12 cellular contexts compared by ENCODE assay signal in the genomic region with DNA sequence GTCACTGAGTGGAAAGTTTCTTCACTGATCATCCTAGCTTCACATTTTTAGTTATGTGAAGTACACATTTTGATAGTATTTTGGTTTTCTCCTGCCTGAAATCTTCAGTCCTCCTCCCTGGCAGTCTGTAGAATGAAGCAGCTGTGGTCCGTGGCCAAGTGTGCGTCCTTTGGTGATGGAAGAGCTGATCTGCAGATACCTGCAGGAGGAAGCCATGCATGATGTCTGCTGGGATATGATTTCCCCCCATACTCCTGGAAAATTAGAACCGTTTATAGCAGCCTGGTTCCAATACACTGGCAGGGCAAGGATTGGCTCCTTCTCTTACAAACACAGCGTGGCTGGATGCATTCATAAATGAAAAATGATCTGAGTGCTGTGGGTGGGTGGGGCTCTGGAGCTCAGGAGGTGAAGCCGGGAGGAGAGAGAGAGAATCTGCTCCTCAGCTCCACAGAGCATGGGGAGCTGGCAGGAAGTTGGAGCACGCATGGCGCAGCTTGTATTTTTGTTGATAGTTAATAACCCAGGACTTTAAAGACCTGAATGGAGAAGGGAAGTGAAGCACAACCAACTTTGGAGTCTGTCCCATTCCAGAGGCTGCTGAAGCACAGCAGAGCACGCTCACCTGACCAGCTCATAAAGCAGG.
A peak's percentile ranks its signal among the peaks of the same experiment; 100 is the strongest.
DNase-seq lines count a peak whose midpoint lies in the region; ATAC-seq, FAIRE-seq and TF ChIP-seq lines count a peak whose summit lies in the region.
"Had no signal": no experiment of that assay in that cellular context is flagged by ENCODE, and none has a peak within 500 bp of the region (broad histone marks: within the 10 kb centered on the region; RNA-seq: fewer than 3 reads in every experiment).

No MANE protein-coding gene starts in this region.

- H3K27ac Mint-ChIP-seq in immature natural killer cell, result no peak overlapping the region
- no peak overlapping the region for H3K27ac Mint-ChIP-seq in CD4-positive, alpha-beta T cell
- H3K27ac Mint-ChIP-seq: stimulated activated naive B cell treated with anti-CD40 and anti-IgM and Interleukin-4, amounts not matched to agents 10 μg/mL and 1 μg/mL and 100 μg/mL, for 72 hours had no signal

- no peaks in the 10 kb centered on the region for H3K4me1 Mint-ChIP-seq in immature natural killer cell
- H3K4me1 Mint-ChIP-seq in CD4-positive, alpha-beta T cell (ENCODE audit: low read depth), result no peaks in the 10 kb centered on the region
- H3K4me1 Mint-ChIP-seq: stimulated activated naive B cell treated with anti-CD40 and anti-IgM and Interleukin-4, amounts not matched to agents 10 μg/mL and 1 μg/mL and 100 μg/mL, for 72 hours had no signal

- DNase-seq in A549 (ENCODE audit: low read depth in 1 of 2, low spot score in 1 of 2), result no peak
- peak; percentile 81 for DNase-seq in NCI-H2107 (lab: John Stamatoyannopoulos, UW)
- no peak for DNase-seq in coronary artery (ENCODE audit: low spot score)
- peak; percentile 51 for DNase-seq in lung (ENCODE audit: low spot score)
- no peak for DNase-seq in left colon
- DNase-seq in immature natural killer cell, result no peak
- no peak for DNase-seq in inferior parietal cortex (ENCODE audit: extremely low spot score)
- DNase-seq in CD4-positive, alpha-beta T cell, result no peak
- DNase-seq: glutamatergic neuron; stimulated activated naive B cell treated with anti-CD40 and anti-IgM and Interleukin-4, amounts not matched to agents 10 μg/mL and 1 μg/mL and 100 μg/mL, for 72 hours; T-helper 9 cell had no signal

- peaks cover 2 to 4% (median 2%) of the 10 kb centered on the region in 3 donors for H3K27me3 Mint-ChIP-seq in immature natural killer cell (ENCODE audit: low read depth in 3 of 3)
- H3K27me3 Mint-ChIP-seq in CD4-positive, alpha-beta T cell, result no peaks in the 10 kb centered on the region
- H3K27me3 Mint-ChIP-seq: stimulated activated naive B cell treated with anti-CD40 and anti-IgM and Interleukin-4, amounts not matched to agents 10 μg/mL and 1 μg/mL and 100 μg/mL, for 72 hours had no signal

- H3K36me3 ChIP-seq in lung (ENCODE audit: control insufficient read depth in 2 of 2, insufficient read depth in 2 of 2, low read length in 2 of 2), result no peaks in the 10 kb centered on the region

- intact Hi-C loops in left colon (cut with DNase I, micrococcal nuclease), result no loop called here
- intact Hi-C loops in CD4-positive, alpha-beta T cell (cut with DNase I, micrococcal nuclease), result no loop called here

- H3K27me3 ChIP-seq in lung (ENCODE audit: control insufficient read depth, insufficient read depth), result no peaks in the 10 kb centered on the region
- no peaks in the 10 kb centered on the region for H3K27me3 ChIP-seq in CD4-positive, alpha-beta T cell (ENCODE audit: control insufficient read depth, insufficient read depth, low read length)

- H3K9me3 ChIP-seq in A549 (no peaks in the 10 kb centered on the region), lung (ENCODE audit: control insufficient read depth in 2 of 2, insufficient read depth in 1 of 2, low read length in 1 of 2) (peaks cover 0 to 2% of the 10 kb centered on the region in 2 donors)
- no peaks in the 10 kb centered on the region for H3K9me3 ChIP-seq in CD4-positive, alpha-beta T cell (ENCODE audit: control insufficient read depth, low read length)

- H3K27ac ChIP-seq in A549 (no peak overlapping the region), coronary artery (no peak overlapping the region), lung (ENCODE audit: low read depth in 1 of 2, low read length in 1 of 2) (peak overlapping the region in 1 of 2 donors; percentile 32)
- H3K27ac ChIP-seq in CD4-positive, alpha-beta T cell (ENCODE audit: low read depth, low read length), result no peak overlapping the region

- ATAC-seq in A549 (0 out of 6 replicates have a peak, but pooled peaks have one; percentile 24 to 26), lung (ENCODE audit: insufficient read depth, low FRiP score) (peak; percentile 61), left colon (no peak)
- ATAC-seq in CD4-positive, alpha-beta T cell (ENCODE audit: poor library complexity), result no peak
- ATAC-seq: stimulated activated naive B cell treated with anti-CD40 and anti-IgM and Interleukin-4, amounts not matched to agents 10 μg/mL and 1 μg/mL and 100 μg/mL, for 72 hours had no signal

- no peak for TF ChIP-seq EP300 in A549 (IDR thresholded peaks at IDR 0.05)

- no peak for TF ChIP-seq RAD21 in A549 (conservative IDR thresholded peaks at IDR 0.05 in 1 of 2, IDR thresholded peaks at IDR 0.05 in 1 of 2)

- WGBS in A549 (ENCODE audit: missing lambda C conversion rate), result 41% methylated on average over 8 of the region's 8 CpGs
- 38 to 70% methylated on average over 8 of the region's 8 CpGs for WGBS in lung, 2 donors

- H3K9me3 Mint-ChIP-seq in immature natural killer cell, result peaks cover 0 to 3% (median 0%) of the 10 kb centered on the region in 6 donors
- H3K9me3 Mint-ChIP-seq in CD4-positive, alpha-beta T cell, result no peaks in the 10 kb centered on the region

- TF ChIP-seq POLR2A in A549 (IDR thresholded peaks at IDR 0.05; ENCODE audit: low read length), result no peak

- FAIRE-seq in A549 (lab: Jason Lieb, UNC), result no peak
- FAIRE-seq: H1 had no signal

- H3K36me3 Mint-ChIP-seq in immature natural killer cell, result peaks cover 0 to 3% (median 0%) of the 10 kb centered on the region in 3 donors
- no peaks in the 10 kb centered on the region for H3K36me3 Mint-ChIP-seq in CD4-positive, alpha-beta T cell (ENCODE audit: low read depth)
- H3K36me3 Mint-ChIP-seq: stimulated activated naive B cell treated with anti-CD40 and anti-IgM and Interleukin-4, amounts not matched to agents 10 μg/mL and 1 μg/mL and 100 μg/mL, for 72 hours had no signal

- CTCF ChIA-PET in A549 (lab: Yijun Ruan, JAX), result interaction anchor here (0.6 to 1.7 kb wide), 4 partner anchors 10 to 141 kb away, joined by 3 to 6 read pairs (median 4); no protein-coding TSS in a partner anchor
- CTCF ChIA-PET in CD4-positive, alpha-beta T cell (lab: Charles Lee), result no interaction called here

- H3K4me3 ChIP-seq in A549 (no peak overlapping the region), coronary artery (peak overlapping the region; percentile 19), lung (no peak overlapping the region)

- H3K4me3 Mint-ChIP-seq in immature natural killer cell, result no peak overlapping the region
- no peak overlapping the region for H3K4me3 Mint-ChIP-seq in CD4-positive, alpha-beta T cell
- H3K4me3 Mint-ChIP-seq: stimulated activated naive B cell treated with anti-CD40 and anti-IgM and Interleukin-4, amounts not matched to agents 10 μg/mL and 1 μg/mL and 100 μg/mL, for 72 hours had no signal

- peak overlapping the region; percentile 29; the same call in 2 of the 3 replicates for H3K4me2 ChIP-seq in A549

- TF ChIP-seq CTCF in A549 (IDR thresholded peaks at IDR 0.05), result no peak
- no peak for TF ChIP-seq CTCF in coronary artery (IDR thresholded peaks at IDR 0.05)
- no peak for TF ChIP-seq CTCF in lung (IDR thresholded peaks at IDR 0.05; ENCODE audit: control extremely low read depth, extremely low read depth)
- no peak for TF ChIP-seq CTCF in CD4-positive, alpha-beta T cell (IDR thresholded peaks at IDR 0.05)

- H3K4me1 ChIP-seq in A549 (0 out of 3 replicates have a peak, but pooled peaks cover 5% of the 10 kb centered on the region), lung (ENCODE audit: control insufficient read depth in 2 of 2, insufficient read depth in 2 of 2, low read length in 2 of 2) (peaks cover 4 to 13% of the 10 kb centered on the region in 2 donors)

- POLR2A ChIA-PET in A549 (lab: Yijun Ruan, JAX), result no interaction called here
- POLR2A ChIA-PET in CD4-positive, alpha-beta T cell (lab: Charles Lee), result no interaction called here

TF ChIP-seq in A549, 52 proteins besides CTCF, POLR2A, EP300 and RAD21:
- no peak for TF ChIP-seq HEYL (CRISPR knock-in tag; IDR thresholded peaks at IDR 0.05)
- no peak for TF ChIP-seq ZC3H11A (IDR thresholded peaks at IDR 0.05)
- TF ChIP-seq, protein P1, sequence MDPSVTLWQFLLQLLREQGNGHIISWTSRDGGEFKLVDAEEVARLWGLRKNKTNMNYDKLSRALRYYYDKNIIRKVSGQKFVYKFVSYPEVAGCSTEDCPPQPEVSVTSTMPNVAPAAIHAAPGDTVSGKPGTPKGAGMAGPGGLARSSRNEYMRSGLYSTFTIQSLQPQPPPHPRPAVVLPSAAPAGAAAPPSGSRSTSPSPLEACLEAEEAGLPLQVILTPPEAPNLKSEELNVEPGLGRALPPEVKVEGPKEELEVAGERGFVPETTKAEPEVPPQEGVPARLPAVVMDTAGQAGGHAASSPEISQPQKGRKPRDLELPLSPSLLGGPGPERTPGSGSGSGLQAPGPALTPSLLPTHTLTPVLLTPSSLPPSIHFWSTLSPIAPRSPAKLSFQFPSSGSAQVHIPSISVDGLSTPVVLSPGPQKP (IDR thresholded peaks at IDR 0.05; ENCODE audit: low read depth, low read length), result no peak
- TF ChIP-seq CEBPB (IDR thresholded peaks at IDR 0.05), result no peak
- no peak for TF ChIP-seq RNF2 (IDR thresholded peaks at IDR 0.05; ENCODE audit: borderline replicate concordance, low read depth)
- TF ChIP-seq MYC (IDR thresholded peaks at IDR 0.05; ENCODE audit: borderline replicate concordance, low read length), result no peak
- TF ChIP-seq FOSB (CRISPR knock-in tag; IDR thresholded peaks at IDR 0.05), result no peak

Comparison
In these comparisons a context has a peak if more than half of its experiments do, and no peak if none do; other contexts are left out.
1. ATAC-seq: peak in A549 (2 of 2) and lung (single experiment); none in left colon (single experiment) and CD4-positive, alpha-beta T cell (single experiment).
2. DNase-seq: peak in NCI-H2107 (single experiment) and lung (single experiment); none in A549 (0 of 2), coronary artery (single experiment), left colon (0 of 2), immature natural killer cell (0 of 3), inferior parietal cortex (single experiment) and CD4-positive, alpha-beta T cell (0 of 10).